ENCODE assay signal across 20 cellular contexts in the genomic region with DNA sequence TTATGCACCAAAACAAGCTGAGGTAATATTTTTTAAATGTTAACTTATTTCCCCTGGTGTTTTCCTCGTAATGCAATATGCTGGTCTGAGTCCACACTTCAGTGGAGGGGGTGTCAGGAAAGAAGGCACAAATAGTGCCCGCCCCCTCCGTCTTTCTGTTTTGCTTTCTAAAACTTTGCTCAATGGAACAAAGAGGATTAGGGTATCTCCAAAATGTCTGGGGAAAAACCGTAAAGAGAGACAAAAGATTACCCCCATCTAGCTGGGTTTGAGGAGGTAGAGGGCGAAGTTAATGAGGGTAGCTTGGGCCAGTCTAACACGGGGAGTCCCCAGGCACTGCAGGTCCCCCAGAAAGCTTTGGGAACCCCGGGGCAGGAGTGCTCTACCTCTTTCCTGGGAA.
A peak's percentile ranks its signal among the peaks of the same experiment; 100 is the strongest.
DNase-seq lines count a peak whose midpoint lies in the region; ATAC-seq, FAIRE-seq and TF ChIP-seq lines count a peak whose summit lies in the region.
"Had no signal": no experiment of that assay in that cellular context is flagged by ENCODE, and none has a peak within 500 bp of the region (broad histone marks: within the 10 kb centered on the region; RNA-seq: fewer than 3 reads in every experiment).

No MANE protein-coding gene starts in this region.

- intact Hi-C loops in kidney (cut with DNase I): no loop called here
- intact Hi-C loops in thyroid gland (cut with DNase I): no loop called here

- H3K4me3 ChIP-seq in kidney (ENCODE audit: low read length in 2 of 2) (peak overlapping the region in 1 of 2 donors; percentile 32), thyroid gland (replicated peaks in 1 of 3) (no peak overlapping the region)
- no peak overlapping the region for H3K4me3 ChIP-seq in effector memory CD4-positive, alpha-beta T cell (ENCODE audit: insufficient read depth, low read depth, low read length, poor library complexity, severe bottlenecking)
- H3K4me3 ChIP-seq: SJCRH30 had no signal

- DNase-seq in kidney (no peak), frontal cortex (ENCODE audit: low spot score in 2 of 2) (no peak), thyroid gland (no peak), inferior parietal cortex (ENCODE audit: extremely low spot score) (no peak)
- DNase-seq in effector memory CD4-positive, alpha-beta T cell: no peak
- DNase-seq: amygdala; central memory CD4-positive, alpha-beta T cell; H7; mesenchymal stem cell; NCI-H1417; NCI-H526; OCI-M1; SJCRH30; stimulated activated CD4-positive, alpha-beta T cell treated with anti-CD3 and anti-CD28 coated beads, Interleukin-1b, Interleukin-23, amount 100 ng/mL, for 48 hours; T-helper 2 cell; WERI-Rb-1 had no signal

- H3K36me3 ChIP-seq in kidney (ENCODE audit: control insufficient read depth in 1 of 2, insufficient read depth in 2 of 2, low read length in 2 of 2) (no peaks in the 10 kb centered on the region), thyroid gland (no peaks in the 10 kb centered on the region)
- H3K36me3 ChIP-seq in effector memory CD4-positive, alpha-beta T cell (ENCODE audit: control insufficient read depth, insufficient read depth, low read length): no peaks in the 10 kb centered on the region
- H3K36me3 ChIP-seq: SJCRH30, WERI-Rb-1 had no signal

- peak overlapping the region in 1 of 2 donors; percentile 67 for H3K9ac ChIP-seq in kidney (ENCODE audit: low read length in 2 of 2)

- H3K27ac ChIP-seq in kidney (ENCODE audit: low read depth in 2 of 2, low read length in 2 of 2): peak overlapping the region; percentile 90 to 96
- H3K27ac ChIP-seq in effector memory CD4-positive, alpha-beta T cell (ENCODE audit: insufficient read depth, low read length, poor library complexity, severe bottlenecking): no peak overlapping the region
- H3K27ac ChIP-seq in thyroid gland: no peak overlapping the region
- H3K27ac ChIP-seq: SJCRH30, WERI-Rb-1 had no signal

- no peak for TF ChIP-seq CTCF in kidney (IDR thresholded peaks at IDR 0.05; ENCODE audit: borderline replicate concordance, extremely low read depth, insufficient read depth)
- no peak for TF ChIP-seq CTCF in thyroid gland (IDR thresholded peaks at IDR 0.05)

- no peaks in the 10 kb centered on the region for H3K9me3 ChIP-seq in kidney (ENCODE audit: control insufficient read depth in 1 of 2, low read length in 2 of 2)
- no peaks in the 10 kb centered on the region for H3K9me3 ChIP-seq in effector memory CD4-positive, alpha-beta T cell (ENCODE audit: control insufficient read depth, low read length)
- H3K9me3 ChIP-seq in thyroid gland: no peaks in the 10 kb centered on the region
- H3K9me3 ChIP-seq: SJCRH30 had no signal

- H3K27me3 ChIP-seq in effector memory CD4-positive, alpha-beta T cell (replicated peaks; ENCODE audit: control insufficient read depth, insufficient read depth, low read length, poor library complexity, severe bottlenecking): no peaks in the 10 kb centered on the region
- H3K27me3 ChIP-seq in thyroid gland: no peaks in the 10 kb centered on the region
- H3K27me3 ChIP-seq: SJCRH30 had no signal

- FAIRE-seq in kidney (lab: Jason Lieb, UNC): no peak
- FAIRE-seq in frontal cortex (lab: Jason Lieb, UNC): no peak

- WGBS in thyroid gland, 2 donors: 93 to 95% methylated on average over 7 of the region's 7 CpGs

- H3K4me1 ChIP-seq in kidney (ENCODE audit: control insufficient read depth in 1 of 2, insufficient read depth in 1 of 2, low read depth in 1 of 2, low read length in 2 of 2) (peaks cover 30 to 52% of the 10 kb centered on the region in 2 donors), thyroid gland (peaks cover 5 to 13% of the 10 kb centered on the region in 2 donors)
- H3K4me1 ChIP-seq in effector memory CD4-positive, alpha-beta T cell (ENCODE audit: control insufficient read depth, insufficient read depth, low read length, poor library complexity, severe bottlenecking): no peaks in the 10 kb centered on the region

- peak; percentile 26 for ATAC-seq in GM18873 (IDR thresholded peaks at IDR 0.05; ENCODE audit: low FRiP score, unreplicated experiment)
- ATAC-seq in GM21576 (IDR thresholded peaks at IDR 0.05; ENCODE audit: unreplicated experiment): peak; percentile 46
- peak; percentile 70 for ATAC-seq in HG03039 (IDR thresholded peaks at IDR 0.05; ENCODE audit: unreplicated experiment)
- ATAC-seq: esophagus mucosa had no signal

- TF ChIP-seq POLR2A in thyroid gland (IDR thresholded peaks at IDR 0.05): no peak

Comparison
In these comparisons a context has a peak if more than half of its experiments do, and no peak if none do; other contexts are left out.
1. H3K27ac ChIP-seq: peak in kidney (2 of 2); none in effector memory CD4-positive, alpha-beta T cell (single experiment) and thyroid gland (0 of 3).
2. Peak in every context shown above with its lines, with median percentiles within 50 percentile points of each other: ATAC-seq.